ENCODE assay signal across 16 cellular contexts in the genomic region with DNA sequence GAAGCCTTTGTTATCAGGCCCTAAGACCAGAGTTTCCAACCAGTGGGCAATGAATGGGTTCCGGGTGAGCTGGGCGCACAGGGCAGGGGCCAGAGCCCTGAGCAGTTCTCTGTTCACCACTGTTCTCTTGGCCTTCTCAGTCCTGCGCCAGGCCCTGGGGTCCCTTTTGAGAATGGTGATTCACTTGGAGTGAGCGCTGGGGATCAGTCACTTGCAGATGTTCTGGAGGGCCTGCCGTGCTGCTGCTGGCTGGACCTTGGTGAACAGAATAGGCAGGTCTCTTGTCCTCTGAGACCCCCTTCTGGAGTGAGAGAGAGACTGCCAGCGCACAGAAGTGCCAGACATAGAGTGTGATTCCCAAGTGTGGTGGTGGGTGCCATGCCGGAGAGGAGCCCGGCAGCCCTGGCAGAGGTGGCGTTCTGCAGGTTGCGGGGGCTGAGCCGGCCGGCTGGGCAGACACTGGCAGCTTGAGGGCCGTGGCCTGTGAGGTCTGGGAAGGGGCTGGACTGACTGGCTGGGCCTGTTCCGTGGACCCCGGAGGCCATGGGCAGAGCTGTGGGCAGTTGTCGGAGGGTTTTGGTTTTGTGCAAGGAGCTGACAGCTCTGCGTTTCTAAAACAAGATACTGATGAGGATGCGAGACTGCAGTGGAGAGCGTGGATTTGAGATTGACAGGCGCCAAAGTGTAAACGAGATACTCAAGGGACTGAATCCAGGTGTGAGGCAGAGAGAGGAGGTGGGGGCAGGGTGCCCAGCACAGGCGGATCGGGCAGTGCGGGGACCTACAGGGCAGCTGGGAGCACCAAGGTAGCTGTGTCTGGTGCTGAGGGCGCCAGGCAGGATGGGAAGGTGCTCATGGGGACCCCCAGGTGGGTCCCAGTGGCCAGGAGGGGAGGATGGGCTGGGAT. TPM values are rescaled to one million over a fixed set of nuclear protein-coding genes. Genes with fewer than 3 reads are reported as not detected.
"Had no signal": no experiment of that assay in that cellular context is flagged by ENCODE, and none has a peak within 500 bp of the region (broad histone marks: within the 10 kb centered on the region; RNA-seq: fewer than 3 reads in every experiment).

No MANE protein-coding gene starts in this region.

- H3K9me3 Mint-ChIP-seq: activated CD4-positive, alpha-beta T cell treated with anti-CD3 and anti-CD28 coated beads, Interleukin-2, amount 10 ng/mL, durations not matched to agents 7 days and 5 days; activated naive CD8-positive, alpha-beta T cell treated with anti-CD3 and anti-CD28 coated beads, Interleukin-2, amount 50 U/mL, for 24 hours; naive B cell; stimulated activated naive CD8-positive, alpha-beta T cell treated with anti-CD3 and anti-CD28 coated beads, Interleukin-15, Interleukin-2, amounts not matched to agents 100 ng/mL and 50 ng/mL, for 24 hours; T-helper 1 cell treated with Interleukin-12 subunit alpha and Interleukin-12 subunit beta and Interleukin-4 antibody, amounts not matched to agents 30 μg/mL and 1 μg/mL, for 36 hours had no signal

- H3K27ac Mint-ChIP-seq: activated CD4-positive, alpha-beta T cell treated with anti-CD3 and anti-CD28 coated beads, Interleukin-2, amount 10 ng/mL, durations not matched to agents 7 days and 5 days; activated naive CD8-positive, alpha-beta T cell treated with anti-CD3 and anti-CD28 coated beads, Interleukin-2, amount 50 U/mL, for 24 hours; stimulated activated naive CD8-positive, alpha-beta T cell treated with anti-CD3 and anti-CD28 coated beads, Interleukin-15, Interleukin-2, amounts not matched to agents 100 ng/mL and 50 ng/mL, for 24 hours had no signal

- H3K4me1 ChIP-seq: breast epithelium, upper lobe of right lung had no signal

- H3K27ac ChIP-seq: breast epithelium, hepatocyte, neutrophil, upper lobe of right lung had no signal

- H3K27me3 ChIP-seq: breast epithelium, hepatocyte, neutrophil, upper lobe of right lung had no signal

- H3K4me3 Mint-ChIP-seq: activated CD4-positive, alpha-beta T cell treated with anti-CD3 and anti-CD28 coated beads, Interleukin-2, amount 10 ng/mL, durations not matched to agents 7 days and 5 days; activated naive CD8-positive, alpha-beta T cell treated with anti-CD3 and anti-CD28 coated beads, Interleukin-2, amount 50 U/mL, for 24 hours; stimulated activated naive CD8-positive, alpha-beta T cell treated with anti-CD3 and anti-CD28 coated beads, Interleukin-15, Interleukin-2, amounts not matched to agents 100 ng/mL and 50 ng/mL, for 24 hours; T-helper 1 cell treated with Interleukin-12 subunit alpha and Interleukin-12 subunit beta and Interleukin-4 antibody, amounts not matched to agents 30 μg/mL and 1 μg/mL, for 36 hours had no signal

- H3K9me3 ChIP-seq: breast epithelium, neutrophil, upper lobe of right lung had no signal

- DNase-seq: activated CD4-positive, alpha-beta T cell treated with anti-CD3 and anti-CD28 coated beads, Interleukin-2, amount 10 ng/mL, durations not matched to agents 7 days and 5 days; activated CD4-positive, CD25-positive, alpha-beta regulatory T cell; activated CD8-positive, alpha-beta memory T cell treated with anti-CD3 and anti-CD28 coated beads for 24 hours; activated naive CD4-positive, alpha-beta T cell; activated naive CD8-positive, alpha-beta T cell treated with anti-CD3 and anti-CD28 coated beads, Interleukin-2, amount 50 U/mL, for 24 hours; aorta; islet precursor cell; naive B cell; retina; stimulated activated CD4-positive, alpha-beta T cell treated with anti-CD3 and anti-CD28 coated beads, Interleukin-4, amount 100 ng/mL, for 24 hours; upper lobe of right lung had no signal

- ATAC-seq: activated naive CD8-positive, alpha-beta T cell treated with anti-CD3 and anti-CD28 coated beads, Interleukin-2, amount 50 U/mL, for 24 hours; upper lobe of right lung had no signal

- H3K4me3 ChIP-seq: breast epithelium, hepatocyte, upper lobe of right lung had no signal

- H3K27me3 Mint-ChIP-seq: activated CD4-positive, alpha-beta T cell treated with anti-CD3 and anti-CD28 coated beads, Interleukin-2, amount 10 ng/mL, durations not matched to agents 7 days and 5 days; activated naive CD8-positive, alpha-beta T cell treated with anti-CD3 and anti-CD28 coated beads, Interleukin-2, amount 50 U/mL, for 24 hours; naive B cell; stimulated activated naive CD8-positive, alpha-beta T cell treated with anti-CD3 and anti-CD28 coated beads, Interleukin-15, Interleukin-2, amounts not matched to agents 100 ng/mL and 50 ng/mL, for 24 hours had no signal

RNA-seq across cellular contexts. Expression of gene MRGPRF, which starts 48.0 kb away (rescaled TPM):
- total RNA-seq: activated CD4-positive, alpha-beta T cell treated with anti-CD3 and anti-CD28 coated beads, Interleukin-2, amount 10 ng/mL, durations not matched to agents 7 days and 5 days had no signal
